ENCODE assay signal across 35 cellular contexts in the genomic region with DNA sequence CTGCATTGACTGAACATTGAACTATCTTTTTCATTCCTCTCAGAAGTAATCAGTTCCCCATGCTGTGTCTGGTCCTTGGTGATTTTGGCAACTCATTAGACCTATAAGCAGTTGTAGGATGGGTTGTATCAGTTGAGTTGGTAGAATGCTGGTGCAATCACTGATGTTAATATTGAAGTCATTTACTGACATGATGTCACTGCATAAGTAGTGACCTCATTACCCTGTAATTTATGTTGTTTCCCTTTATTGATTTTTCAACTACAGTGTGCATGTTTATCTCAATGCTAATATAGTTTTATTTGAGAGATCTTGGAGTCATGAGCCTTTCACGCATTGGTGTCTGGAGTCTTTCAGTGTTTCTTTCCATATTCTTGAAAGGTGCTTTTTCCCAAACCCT.
"Had no signal": no experiment of that assay in that cellular context is flagged by ENCODE, and none has a peak within 500 bp of the region (broad histone marks: within the 10 kb centered on the region; RNA-seq: fewer than 3 reads in every experiment).

No MANE protein-coding gene starts in this region.

- H3K9me3 ChIP-seq: MG63 had no signal

- H3K4me3 ChIP-seq: MG63 had no signal

- DNase-seq: Karpas-422, Kasumi-1, MG63, MM.1S, MV-4-11, NCI-H1048, NCI-H1092, NCI-H1092 treated with DMSO at 0.1 percent for 48 hours, NCI-H1105, NCI-H1105 treated with DMSO at 0.1 percent for 48 hours, NCI-H1417, NCI-H1417 treated with DMSO at 0.1 percent for 48 hours, NCI-H1436, NCI-H1436 treated with DMSO at 0.1 percent for 48 hours, NCI-H146, NCI-H1694, NCI-H1694 treated with DMSO at 0.1 percent for 48 hours, NCI-H187, NCI-H187 treated with DMSO at 0.1 percent for 48 hours, NCI-H1930, NCI-H2029, NCI-H2029 treated with DMSO at 0.1 percent for 48 hours, NCI-H2081, NCI-H2081 treated with DMSO at 0.1 percent for 48 hours, NCI-H2107, NCI-H2171, NCI-H2171 treated with DMSO at 0.1 percent for 48 hours, NCI-H2227 treated with DMSO at 0.1 percent for 48 hours, NCI-H226, NCI-H345, NCI-H446, NCI-H446 treated with DMSO at 0.1 percent for 48 hours, NCI-H510A, NCI-H510A treated with DMSO at 0.1 percent for 48 hours, NCI-H524 had no signal

- H3K36me3 ChIP-seq: MG63 had no signal

- H3K27me3 ChIP-seq: MG63 had no signal
